Comparison of ENCODE assay signal across 17 cellular contexts in the genomic region with DNA sequence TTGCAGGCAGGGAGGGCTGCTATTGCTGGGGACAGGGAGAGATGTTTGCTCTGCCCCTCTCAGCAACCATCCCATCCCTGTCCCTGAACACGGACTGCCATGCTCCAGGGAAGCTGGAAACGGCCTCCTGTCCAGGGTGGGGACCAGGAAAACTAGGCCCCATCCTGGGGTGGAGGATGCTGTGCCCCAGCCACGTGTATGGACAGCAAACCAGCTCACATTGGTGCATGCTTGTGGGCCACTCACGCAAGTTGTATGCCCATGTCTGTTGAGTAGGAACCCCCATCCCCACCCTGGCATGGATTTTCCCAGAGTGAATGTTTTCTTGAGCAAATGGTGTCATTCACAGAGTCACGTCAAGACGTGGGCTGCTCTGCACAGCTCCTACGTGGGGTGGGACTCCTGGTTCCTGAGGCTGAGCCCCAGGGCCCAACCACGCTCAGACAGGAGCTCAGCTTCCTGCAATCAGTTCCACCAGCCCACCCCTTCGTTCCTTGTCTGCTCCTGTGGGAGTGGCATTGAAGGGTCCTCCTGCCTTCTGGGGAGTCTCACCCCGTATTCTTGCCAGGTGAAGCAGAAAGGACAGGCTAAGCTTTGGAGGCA. TPM values are rescaled to one million over a fixed set of nuclear protein-coding genes. Genes with fewer than 3 reads are reported as not detected.
DNase-seq lines count a peak whose midpoint lies in the region; ATAC-seq and TF ChIP-seq lines count a peak whose summit lies in the region.
"Had no signal": no experiment of that assay in that cellular context is flagged by ENCODE, and none has a peak within 500 bp of the region (broad histone marks: within the 10 kb centered on the region; RNA-seq: fewer than 3 reads in every experiment).

No MANE protein-coding gene starts in this region.

- H3F3A ChIP-seq in GM23338 (replicated peaks; ENCODE audit: low read depth) = no peaks in the 10 kb centered on the region

- H3K27ac Mint-ChIP-seq in GM23338 = no peak overlapping the region
- peak overlapping the region in 4 of 5 experiments; percentile 27 to 81 (median 43) for H3K27ac Mint-ChIP-seq in brain
- H3K27ac Mint-ChIP-seq: CD4-positive, alpha-beta memory T cell; H9 had no signal

- DNase-seq in GM23338 (ENCODE audit: low spot score) (no peak), head of caudate nucleus (peak in 38 of 42 donors; percentile 32 to 90 (median 66)), putamen (ENCODE audit: low spot score) (peak; percentile 76), medulla oblongata (ENCODE audit: extremely low spot score) (no peak), RPMI8226 (no peak), breast epithelium (ENCODE audit: low spot score in 2 of 2) (no peak)
- DNase-seq: C1 segment of cervical spinal cord; Calu3; CD4-positive, alpha-beta memory T cell; COR-L47; DMS79 treated with DMSO at 0.1 percent for 48 hours; GF-D8; H9 had no signal

- 0 out of 2 replicates have a peak, but pooled peaks cover 3% of the 10 kb centered on the region for H4K20me1 ChIP-seq in GM23338 (replicated peaks; ENCODE audit: insufficient read depth)

- TF ChIP-seq POLR2A in breast epithelium (IDR thresholded peaks at IDR 0.05) = no peak

- no peaks in the 10 kb centered on the region for H3K9me3 ChIP-seq in breast epithelium

- ATAC-seq in GM23338 = no peak
- ATAC-seq: HCT116 had no signal

- H3K27me3 Mint-ChIP-seq in GM23338 (ENCODE audit: insufficient read depth, low read depth, poor library complexity) (peaks cover 48% of the 10 kb centered on the region), brain (peaks cover 31% of the 10 kb centered on the region)

- no peak for TF ChIP-seq CTCF in GM23338 (conservative IDR thresholded peaks at IDR 0.05; ENCODE audit: low read depth in 2 of 2)
- TF ChIP-seq CTCF in brain (conservative IDR thresholded peaks at IDR 0.05) = no peak
- no peak for TF ChIP-seq CTCF in breast epithelium (IDR thresholded peaks at IDR 0.05)

- H3K4me1 ChIP-seq in GM23338 (ENCODE audit: insufficient read depth) = peaks cover 15% of the 10 kb centered on the region
- H3K4me1 ChIP-seq in breast epithelium = peaks cover 3 to 5% of the 10 kb centered on the region in 2 donors

- no peak overlapping the region for H3K4me3 ChIP-seq in GM23338
- H3K4me3 ChIP-seq in breast epithelium = no peak overlapping the region

- intact Hi-C loops in head of caudate nucleus (cut with DNase I) (no loop called here), breast epithelium (cut with DNase I; ENCODE audit: low total_unique reads) (loop anchor here (5.0 kb wide), 1 partner anchor 1432 kb away; no protein-coding TSS in a partner anchor)

- H2AFZ ChIP-seq in GM23338 = no peak overlapping the region

- peaks cover 29% of the 10 kb centered on the region for H3K27me3 ChIP-seq in GM23338 (ENCODE audit: insufficient read depth)
- H3K27me3 ChIP-seq in breast epithelium = peaks cover 12 to 92% of the 10 kb centered on the region in 2 donors

- no peak overlapping the region for H3K4me2 ChIP-seq in GM23338

- H3K9me2 ChIP-seq in GM23338 (ENCODE audit: insufficient read depth) = no peaks in the 10 kb centered on the region

- H3K36me3 Mint-ChIP-seq in GM23338 (ENCODE audit: low read depth) = no peaks in the 10 kb centered on the region
- H3K36me3 Mint-ChIP-seq in brain = no peaks in the 10 kb centered on the region
- H3K36me3 Mint-ChIP-seq: CD4-positive, alpha-beta memory T cell had no signal

- H3K36me3 ChIP-seq in GM23338 (ENCODE audit: insufficient read depth) (no peaks in the 10 kb centered on the region), breast epithelium (no peaks in the 10 kb centered on the region)

- peaks cover 51% of the 10 kb centered on the region for H3K4me1 Mint-ChIP-seq in GM23338
- peaks cover 62% of the 10 kb centered on the region for H3K4me1 Mint-ChIP-seq in brain

- H3K27ac ChIP-seq in GM23338 (ENCODE audit: low read depth) (no peak overlapping the region), breast epithelium (no peak overlapping the region)

- H3K4me3 Mint-ChIP-seq in GM23338 (peak overlapping the region; percentile 9; the same call in 1 of the 3 replicates), brain (peak overlapping the region in 3 of 5 experiments; percentile 28 to 53 (median 45))

- no peaks in the 10 kb centered on the region for H3K79me2 ChIP-seq in GM23338 (replicated peaks; ENCODE audit: insufficient read depth)

- no peaks in the 10 kb centered on the region; the same call in 1 of the 3 replicates for H3K9me3 Mint-ChIP-seq in GM23338
- peaks cover 0 to 11% (median 0%) of the 10 kb centered on the region in 5 experiments for H3K9me3 Mint-ChIP-seq in brain
- H3K9me3 Mint-ChIP-seq: CD4-positive, alpha-beta memory T cell; H9 had no signal

TF ChIP-seq in GM23338, 12 proteins besides CTCF, POLR2A, EP300 and RAD21 (continues in another document):
- no peak for TF ChIP-seq ZNF462 (CRISPR knock-in tag; IDR thresholded peaks at IDR 0.05)

RNA-seq across cellular contexts. Expression of gene UNC5A, which starts 4.6 kb away (rescaled TPM):
- 3.9 and 7.3 TPM in 2 replicates for total RNA-seq in GM23338 (2014; rRNA removed; shearing (Covaris generic))
- polyA plus RNA-seq in GM23338 (2016; fragmentation: Nextera tagmentation; extraction: Ambion mirVana) (0.92 and 1.1 TPM in 2 replicates), brain (ENCODE audit: insufficient read depth, low read depth, low replicate concordance) (50.6 TPM)
- 1 to 10 TPM in 1 of 3 donors, under 1 TPM in 1, not detected in 1; 0.15 to 2.9 TPM for total RNA-seq in breast epithelium
- total RNA-seq: CD4-positive, alpha-beta memory T cell; G401 had no signal
- polyA plus RNA-seq: BJ; CD4-positive, alpha-beta memory T cell had no signal

Comparison
In these comparisons a context has a peak if more than half of its experiments do, and no peak if none do; other contexts are left out.
1. DNase-seq: peak in head of caudate nucleus (38 of 42) and putamen (single experiment); none in GM23338 (single experiment), medulla oblongata (single experiment), RPMI8226 (single experiment) and breast epithelium (0 of 2).